In genomic region chr22:16146916-16147315, GRCh38 we compare ENCODE assay signal across 8 cellular contexts.
DNase-seq lines count a peak whose midpoint lies in the region; ATAC-seq and TF ChIP-seq lines count a peak whose summit lies in the region.
"Not testable (repeated sequence)": the region's sequence is repeated elsewhere in the genome, so short reads cannot be mapped to it uniquely, and the experiment has no call there.

No MANE protein-coding gene starts in this region.

- H3K36me3 ChIP-seq in left lung, result not testable (repeated sequence)

- H3K4me1 ChIP-seq in left lung, result not testable (repeated sequence)

- H3K4me3 ChIP-seq in choroid plexus epithelial cell (ENCODE audit: low read depth, low read length); left lung: not testable (repeated sequence)

- H3K9me3 ChIP-seq in left lung, result not testable (repeated sequence)

- DNase-seq in Caki2 (ENCODE audit: low read depth) (peak; percentile 13), HT-29 (ENCODE audit: low spot score) (peak; percentile 18), NCI-H1105 treated with DMSO at 0.1 percent for 48 hours (lab: John Stamatoyannopoulos, UW) (peak; percentile 11), OCI-M1 (lab: John Stamatoyannopoulos, UW) (peak; percentile 56), UCSD-AML1 (lab: John Stamatoyannopoulos, UW; ENCODE audit: unreplicated experiment) (peak; percentile 6), choroid plexus epithelial cell (ENCODE audit: low read depth) (peak; percentile 1), superior temporal gyrus (ENCODE audit: extremely low spot score) (peak; percentile 29)
- DNase-seq in left lung, result not testable (repeated sequence)

- TF ChIP-seq CTCF in choroid plexus epithelial cell (conservative IDR thresholded peaks at IDR 0.05; ENCODE audit: low read depth, low read length), result not testable (repeated sequence)
- TF ChIP-seq CTCF in left lung (IDR thresholded peaks at IDR 0.05), result peak; percentile 13 to 25

- not testable (repeated sequence) for H3K27me3 ChIP-seq in left lung

- not testable (repeated sequence) for H3K27ac ChIP-seq in left lung

- in situ Hi-C loops in Caki2 (cut with HindIII; ENCODE audit: low pct_unique_long_range_greater_than_20kb, low sequenced_read_pairs), result not testable (repeated sequence)

- ATAC-seq in left lung, result not testable (repeated sequence)

- intact Hi-C loops in left lung (cut with DNase I), result not testable (repeated sequence)
